8 cellular contexts compared by ENCODE assay signal in the genomic region with DNA sequence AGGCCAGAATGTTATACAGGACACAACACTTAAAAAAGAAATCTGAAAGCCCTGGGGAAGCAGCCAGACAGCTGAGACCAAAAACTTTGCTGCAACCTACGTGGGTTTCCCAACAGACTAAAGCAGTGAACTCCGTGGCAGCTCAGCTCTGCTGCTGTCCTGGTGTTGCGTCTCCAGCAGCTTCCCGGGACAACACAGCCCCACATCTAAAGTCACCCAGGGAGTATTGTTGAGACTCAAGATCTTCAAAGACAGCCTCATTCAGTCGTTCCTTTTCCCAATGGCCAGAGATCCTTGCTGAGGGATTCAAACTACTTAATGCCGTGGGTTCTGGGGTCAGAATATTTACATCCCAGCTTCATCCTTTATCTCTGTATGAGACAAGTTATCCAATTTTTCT.
"Had no signal": no experiment of that assay in that cellular context is flagged by ENCODE, and none has a peak within 500 bp of the region (broad histone marks: within the 10 kb centered on the region; RNA-seq: fewer than 3 reads in every experiment).

No MANE protein-coding gene starts in this region.

- H3K4me1 Mint-ChIP-seq: IgD-negative memory B cell had no signal

- H3K4me3 Mint-ChIP-seq: HFFc6 had no signal

- H3K27ac Mint-ChIP-seq: HFFc6, IgD-negative memory B cell had no signal

- H3K4me3 ChIP-seq: HAP-1 had no signal

- H3K9me3 ChIP-seq: HAP-1 had no signal

- DNase-seq: GOT3, H7, HFFc6 had no signal

- ATAC-seq: HCT116, HepG2 had no signal

- H3K27ac ChIP-seq: HL-60 had no signal

- FAIRE-seq: HepG2 had no signal

- H3K4me1 ChIP-seq: HAP-1 had no signal

- H3K36me3 ChIP-seq: HAP-1 had no signal
